ENCODE assay signal across 1 cellular context in the genomic region with DNA sequence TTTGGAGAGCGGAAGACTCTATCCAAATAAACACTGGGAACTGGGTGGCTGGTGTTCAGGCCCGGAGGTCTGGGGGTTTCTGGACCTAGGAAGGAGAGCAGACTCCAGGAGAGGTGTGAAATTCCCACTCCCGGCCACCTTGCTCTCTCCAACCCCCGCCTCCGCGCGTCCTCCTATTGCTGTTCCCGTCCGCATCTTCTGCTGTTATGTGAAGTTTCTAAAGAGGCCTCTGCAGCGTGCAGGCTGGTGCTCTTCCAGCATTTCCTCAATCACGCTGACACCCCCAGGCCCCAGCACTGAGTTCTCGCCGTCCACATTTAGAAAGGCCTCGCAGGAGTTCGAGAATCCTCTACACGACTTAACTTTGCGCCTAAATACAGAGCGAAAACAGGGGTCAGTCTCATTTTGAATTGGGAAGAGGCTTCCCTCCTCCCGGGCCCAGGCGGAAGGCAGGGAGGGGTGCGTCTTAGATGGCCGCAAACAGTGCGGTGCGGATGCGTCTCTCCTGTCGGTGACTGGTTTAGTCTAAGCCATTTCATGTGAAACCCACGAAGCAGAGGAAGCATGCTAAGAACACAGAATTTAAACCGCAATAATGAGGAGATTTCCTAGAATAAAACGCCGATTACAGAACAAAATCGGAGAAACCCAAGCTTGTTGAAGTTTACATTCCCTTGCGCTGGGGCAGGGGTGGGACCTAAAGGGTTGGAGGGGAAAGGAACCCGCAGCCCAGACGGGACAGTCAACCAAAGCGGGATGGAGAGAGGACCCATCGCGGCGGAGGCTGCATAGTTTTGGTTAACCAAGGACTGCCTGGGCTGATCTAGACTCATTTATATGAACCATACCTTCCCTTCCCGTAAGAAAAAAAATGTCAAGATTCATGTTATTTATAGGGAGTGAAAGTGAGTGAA.
TF ChIP-seq lines count a peak whose summit lies in the region.

No MANE protein-coding gene starts in this region.

TF ChIP-seq in H1, 55 proteins besides CTCF, POLR2A, EP300 and RAD21:
- no peak for TF ChIP-seq POLR2AphosphoS5 (IDR thresholded peaks at IDR 0.05; ENCODE audit: low read depth, low read length)
- TF ChIP-seq, protein P1, sequence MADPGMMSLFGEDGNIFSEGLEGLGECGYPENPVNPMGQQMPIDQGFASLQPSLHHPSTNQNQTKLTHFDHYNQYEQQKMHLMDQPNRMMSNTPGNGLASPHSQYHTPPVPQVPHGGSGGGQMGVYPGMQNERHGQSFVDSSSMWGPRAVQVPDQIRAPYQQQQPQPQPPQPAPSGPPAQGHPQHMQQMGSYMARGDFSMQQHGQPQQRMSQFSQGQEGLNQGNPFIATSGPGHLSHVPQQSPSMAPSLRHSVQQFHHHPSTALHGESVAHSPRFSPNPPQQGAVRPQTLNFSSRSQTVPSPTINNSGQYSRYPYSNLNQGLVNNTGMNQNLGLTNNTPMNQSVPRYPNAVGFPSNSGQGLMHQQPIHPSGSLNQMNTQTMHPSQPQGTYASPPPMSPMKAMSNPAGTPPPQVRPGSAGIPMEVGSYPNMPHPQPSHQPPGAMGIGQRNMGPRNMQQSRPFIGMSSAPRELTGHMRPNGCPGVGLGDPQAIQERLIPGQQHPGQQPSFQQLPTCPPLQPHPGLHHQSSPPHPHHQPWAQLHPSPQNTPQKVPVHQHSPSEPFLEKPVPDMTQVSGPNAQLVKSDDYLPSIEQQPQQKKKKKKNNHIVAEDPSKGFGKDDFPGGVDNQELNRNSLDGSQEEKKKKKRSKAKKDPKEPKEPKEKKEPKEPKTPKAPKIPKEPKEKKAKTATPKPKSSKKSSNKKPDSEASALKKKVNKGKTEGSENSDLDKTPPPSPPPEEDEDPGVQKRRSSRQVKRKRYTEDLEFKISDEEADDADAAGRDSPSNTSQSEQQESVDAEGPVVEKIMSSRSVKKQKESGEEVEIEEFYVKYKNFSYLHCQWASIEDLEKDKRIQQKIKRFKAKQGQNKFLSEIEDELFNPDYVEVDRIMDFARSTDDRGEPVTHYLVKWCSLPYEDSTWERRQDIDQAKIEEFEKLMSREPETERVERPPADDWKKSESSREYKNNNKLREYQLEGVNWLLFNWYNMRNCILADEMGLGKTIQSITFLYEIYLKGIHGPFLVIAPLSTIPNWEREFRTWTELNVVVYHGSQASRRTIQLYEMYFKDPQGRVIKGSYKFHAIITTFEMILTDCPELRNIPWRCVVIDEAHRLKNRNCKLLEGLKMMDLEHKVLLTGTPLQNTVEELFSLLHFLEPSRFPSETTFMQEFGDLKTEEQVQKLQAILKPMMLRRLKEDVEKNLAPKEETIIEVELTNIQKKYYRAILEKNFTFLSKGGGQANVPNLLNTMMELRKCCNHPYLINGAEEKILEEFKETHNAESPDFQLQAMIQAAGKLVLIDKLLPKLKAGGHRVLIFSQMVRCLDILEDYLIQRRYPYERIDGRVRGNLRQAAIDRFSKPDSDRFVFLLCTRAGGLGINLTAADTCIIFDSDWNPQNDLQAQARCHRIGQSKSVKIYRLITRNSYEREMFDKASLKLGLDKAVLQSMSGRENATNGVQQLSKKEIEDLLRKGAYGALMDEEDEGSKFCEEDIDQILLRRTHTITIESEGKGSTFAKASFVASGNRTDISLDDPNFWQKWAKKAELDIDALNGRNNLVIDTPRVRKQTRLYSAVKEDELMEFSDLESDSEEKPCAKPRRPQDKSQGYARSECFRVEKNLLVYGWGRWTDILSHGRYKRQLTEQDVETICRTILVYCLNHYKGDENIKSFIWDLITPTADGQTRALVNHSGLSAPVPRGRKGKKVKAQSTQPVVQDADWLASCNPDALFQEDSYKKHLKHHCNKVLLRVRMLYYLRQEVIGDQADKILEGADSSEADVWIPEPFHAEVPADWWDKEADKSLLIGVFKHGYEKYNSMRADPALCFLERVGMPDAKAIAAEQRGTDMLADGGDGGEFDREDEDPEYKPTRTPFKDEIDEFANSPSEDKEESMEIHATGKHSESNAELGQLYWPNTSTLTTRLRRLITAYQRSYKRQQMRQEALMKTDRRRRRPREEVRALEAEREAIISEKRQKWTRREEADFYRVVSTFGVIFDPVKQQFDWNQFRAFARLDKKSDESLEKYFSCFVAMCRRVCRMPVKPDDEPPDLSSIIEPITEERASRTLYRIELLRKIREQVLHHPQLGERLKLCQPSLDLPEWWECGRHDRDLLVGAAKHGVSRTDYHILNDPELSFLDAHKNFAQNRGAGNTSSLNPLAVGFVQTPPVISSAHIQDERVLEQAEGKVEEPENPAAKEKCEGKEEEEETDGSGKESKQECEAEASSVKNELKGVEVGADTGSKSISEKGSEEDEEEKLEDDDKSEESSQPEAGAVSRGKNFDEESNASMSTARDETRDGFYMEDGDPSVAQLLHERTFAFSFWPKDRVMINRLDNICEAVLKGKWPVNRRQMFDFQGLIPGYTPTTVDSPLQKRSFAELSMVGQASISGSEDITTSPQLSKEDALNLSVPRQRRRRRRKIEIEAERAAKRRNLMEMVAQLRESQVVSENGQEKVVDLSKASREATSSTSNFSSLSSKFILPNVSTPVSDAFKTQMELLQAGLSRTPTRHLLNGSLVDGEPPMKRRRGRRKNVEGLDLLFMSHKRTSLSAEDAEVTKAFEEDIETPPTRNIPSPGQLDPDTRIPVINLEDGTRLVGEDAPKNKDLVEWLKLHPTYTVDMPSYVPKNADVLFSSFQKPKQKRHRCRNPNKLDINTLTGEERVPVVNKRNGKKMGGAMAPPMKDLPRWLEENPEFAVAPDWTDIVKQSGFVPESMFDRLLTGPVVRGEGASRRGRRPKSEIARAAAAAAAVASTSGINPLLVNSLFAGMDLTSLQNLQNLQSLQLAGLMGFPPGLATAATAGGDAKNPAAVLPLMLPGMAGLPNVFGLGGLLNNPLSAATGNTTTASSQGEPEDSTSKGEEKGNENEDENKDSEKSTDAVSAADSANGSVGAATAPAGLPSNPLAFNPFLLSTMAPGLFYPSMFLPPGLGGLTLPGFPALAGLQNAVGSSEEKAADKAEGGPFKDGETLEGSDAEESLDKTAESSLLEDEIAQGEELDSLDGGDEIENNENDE (IDR thresholded peaks at IDR 0.05; ENCODE audit: insufficient replicate concordance, low read length): no peak
- no peak for TF ChIP-seq ZNF274 (IDR thresholded peaks at IDR 0.05; ENCODE audit: borderline replicate concordance, extremely low read depth, low read length)
- no peak for TF ChIP-seq BRCA1 (IDR thresholded peaks at IDR 0.05; ENCODE audit: low read depth, low read length)
- TF ChIP-seq SUZ12 (IDR thresholded peaks at IDR 0.05; ENCODE audit: low read length): peak; percentile 81
- no peak for TF ChIP-seq SIX5 (IDR thresholded peaks at IDR 0.05; ENCODE audit: low read depth, low read length)
- TF ChIP-seq SIRT6 (IDR thresholded peaks at IDR 0.05; ENCODE audit: low read length): no peak
- TF ChIP-seq RBBP5 (IDR thresholded peaks at IDR 0.05; ENCODE audit: borderline replicate concordance, low read depth, low read length): no peak
- TF ChIP-seq, protein P2, sequence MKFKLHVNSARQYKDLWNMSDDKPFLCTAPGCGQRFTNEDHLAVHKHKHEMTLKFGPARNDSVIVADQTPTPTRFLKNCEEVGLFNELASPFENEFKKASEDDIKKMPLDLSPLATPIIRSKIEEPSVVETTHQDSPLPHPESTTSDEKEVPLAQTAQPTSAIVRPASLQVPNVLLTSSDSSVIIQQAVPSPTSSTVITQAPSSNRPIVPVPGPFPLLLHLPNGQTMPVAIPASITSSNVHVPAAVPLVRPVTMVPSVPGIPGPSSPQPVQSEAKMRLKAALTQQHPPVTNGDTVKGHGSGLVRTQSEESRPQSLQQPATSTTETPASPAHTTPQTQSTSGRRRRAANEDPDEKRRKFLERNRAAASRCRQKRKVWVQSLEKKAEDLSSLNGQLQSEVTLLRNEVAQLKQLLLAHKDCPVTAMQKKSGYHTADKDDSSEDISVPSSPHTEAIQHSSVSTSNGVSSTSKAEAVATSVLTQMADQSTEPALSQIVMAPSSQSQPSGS (IDR thresholded peaks at IDR 0.05; ENCODE audit: low read length): no peak
- no peak for TF ChIP-seq HDAC2 (IDR thresholded peaks at IDR 0.05; ENCODE audit: borderline replicate concordance in 1 of 2, low read depth in 2 of 2, low read length in 2 of 2)
- TF ChIP-seq CHD1 (IDR thresholded peaks at IDR 0.05; ENCODE audit: low read depth, low read length): no peak
- no peak for TF ChIP-seq BCL11A (IDR thresholded peaks at IDR 0.05; ENCODE audit: low read depth in 2 of 2, low read length in 2 of 2)
- no peak for TF ChIP-seq SP1 (IDR thresholded peaks at IDR 0.05; ENCODE audit: low read depth, low read length)
- TF ChIP-seq PHF8 (conservative IDR thresholded peaks at IDR 0.05; ENCODE audit: low read depth, low read length): no peak
- no peak for TF ChIP-seq RFX5 (IDR thresholded peaks at IDR 0.05; ENCODE audit: borderline replicate concordance, low read depth, low read length)
- no peak for TF ChIP-seq FOSL1 (IDR thresholded peaks at IDR 0.05; ENCODE audit: insufficient read depth, low read depth, low read length)
- TF ChIP-seq CTBP2 (IDR thresholded peaks at IDR 0.05; ENCODE audit: borderline replicate concordance, insufficient read depth, insufficient read length, low read length): no peak
- peak; percentile 97 for TF ChIP-seq EZH2 (IDR thresholded peaks at IDR 0.05; ENCODE audit: low read depth, low read length, severe bottlenecking)
- TF ChIP-seq RXRA (IDR thresholded peaks at IDR 0.05; ENCODE audit: insufficient read depth, low read depth, low read length): no peak
- TF ChIP-seq, protein P3, sequence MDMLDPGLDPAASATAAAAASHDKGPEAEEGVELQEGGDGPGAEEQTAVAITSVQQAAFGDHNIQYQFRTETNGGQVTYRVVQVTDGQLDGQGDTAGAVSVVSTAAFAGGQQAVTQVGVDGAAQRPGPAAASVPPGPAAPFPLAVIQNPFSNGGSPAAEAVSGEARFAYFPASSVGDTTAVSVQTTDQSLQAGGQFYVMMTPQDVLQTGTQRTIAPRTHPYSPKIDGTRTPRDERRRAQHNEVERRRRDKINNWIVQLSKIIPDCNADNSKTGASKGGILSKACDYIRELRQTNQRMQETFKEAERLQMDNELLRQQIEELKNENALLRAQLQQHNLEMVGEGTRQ (IDR thresholded peaks at IDR 0.05; ENCODE audit: low read length): no peak
- no peak for TF ChIP-seq CHD2 (IDR thresholded peaks at IDR 0.05; ENCODE audit: low read length)
- no peak for TF ChIP-seq CREB1 (IDR thresholded peaks at IDR 0.05)
- no peak for TF ChIP-seq TBP (IDR thresholded peaks at IDR 0.05; ENCODE audit: low read depth, low read length)
- TF ChIP-seq TCF12 (IDR thresholded peaks at IDR 0.05; ENCODE audit: low read depth, low read length): 0 out of 2 replicates have a peak, but pooled peaks have one; percentile 11
- no peak for TF ChIP-seq SIN3A (conservative IDR thresholded peaks at IDR 0.05 in 1 of 2, IDR thresholded peaks at IDR 0.05 in 1 of 2; ENCODE audit: low read depth in 1 of 2, low read length in 2 of 2)
- TF ChIP-seq JUN (IDR thresholded peaks at IDR 0.05; ENCODE audit: low read depth, low read length): no peak
- TF ChIP-seq RNF2 (IDR thresholded peaks at IDR 0.05; ENCODE audit: borderline replicate concordance, low read depth, low read length, missing control alignments, poor library complexity, severe bottlenecking): peak; percentile 98
- TF ChIP-seq CBX8 (IDR thresholded peaks at IDR 0.05; ENCODE audit: borderline replicate concordance, low read depth, low read length): peak; percentile 46; the same call in 1 of the 2 replicates
- no peak for TF ChIP-seq SP2 (IDR thresholded peaks at IDR 0.05; ENCODE audit: low read length)
- TF ChIP-seq YY1 (IDR thresholded peaks at IDR 0.05; ENCODE audit: low read depth, low read length): no peak
- TF ChIP-seq ASH2L (IDR thresholded peaks at IDR 0.05; ENCODE audit: low read length): no peak
